8 cellular contexts compared by ENCODE assay signal in genomic region chr12:99985631-99986030, GRCh38. TPM values are rescaled to one million over a fixed set of nuclear protein-coding genes. Genes with fewer than 3 reads are reported as not detected.
A peak's percentile ranks its signal among the peaks of the same experiment; 100 is the strongest.
DNase-seq lines count a peak whose midpoint lies in the region; ATAC-seq and TF ChIP-seq lines count a peak whose summit lies in the region.

No MANE protein-coding gene starts in this region.

- H3K79me2 ChIP-seq in OCI-LY3 (ENCODE audit: low read length): no peaks in the 10 kb centered on the region

- H3K4me3 Mint-ChIP-seq in endothelial cell (ENCODE audit: unreplicated experiment): peak overlapping the region; percentile 94
- peak overlapping the region; percentile 84 for H3K4me3 Mint-ChIP-seq in progenitor cell of endocrine pancreas (ENCODE audit: low read depth)

- H3K27me3 Mint-ChIP-seq in endothelial cell (ENCODE audit: unreplicated experiment) (peaks cover 3% of the 10 kb centered on the region), progenitor cell of endocrine pancreas (peaks cover 44% of the 10 kb centered on the region)

- H3K27ac ChIP-seq in OCI-LY3 (ENCODE audit: low read length): no peak overlapping the region
- no peak overlapping the region for H3K27ac ChIP-seq in prostate gland

- H3K9me3 Mint-ChIP-seq in endothelial cell (ENCODE audit: unreplicated experiment) (no peaks in the 10 kb centered on the region), progenitor cell of endocrine pancreas (ENCODE audit: low read depth) (no peaks in the 10 kb centered on the region)

- WGBS in prostate gland: 49% methylated on average over 3 of the region's 3 CpGs

- no peaks in the 10 kb centered on the region for H4K20me1 ChIP-seq in OCI-LY3 (ENCODE audit: insufficient read depth, low read length)

- H3K4me1 Mint-ChIP-seq in endothelial cell (ENCODE audit: unreplicated experiment) (peaks cover 5% of the 10 kb centered on the region), progenitor cell of endocrine pancreas (ENCODE audit: low read depth) (peaks cover 12% of the 10 kb centered on the region)

- no peaks in the 10 kb centered on the region for H3K36me3 Mint-ChIP-seq in endothelial cell (ENCODE audit: low read depth, unreplicated experiment)
- no peaks in the 10 kb centered on the region for H3K36me3 Mint-ChIP-seq in progenitor cell of endocrine pancreas (ENCODE audit: insufficient read depth)

- H3K9me3 ChIP-seq in OCI-LY3 (ENCODE audit: insufficient read depth, low read length) (no peaks in the 10 kb centered on the region), prostate gland (no peaks in the 10 kb centered on the region)

- in situ Hi-C loops in G401 (cut with HindIII; ENCODE audit: low sequenced_read_pairs): no loop called here

- peaks cover 7% of the 10 kb centered on the region for H3K4me1 ChIP-seq in OCI-LY3 (ENCODE audit: low read length)
- H3K4me1 ChIP-seq in prostate gland (replicated peaks): no peaks in the 10 kb centered on the region

- no peak for ATAC-seq in GM21717 (IDR thresholded peaks at IDR 0.05; ENCODE audit: unreplicated experiment)

- H3K9ac ChIP-seq in OCI-LY3 (ENCODE audit: low read length): peak overlapping the region; percentile 66; the same call in 1 of the 2 replicates

- intact Hi-C loops in prostate gland (cut with DNase I): loop anchor here (10.0 kb wide), 1 partner anchor 171 kb away; no protein-coding TSS in a partner anchor

- H3K36me3 ChIP-seq in OCI-LY3 (replicated peaks; ENCODE audit: low read depth, low read length): no peaks in the 10 kb centered on the region
- H3K36me3 ChIP-seq in prostate gland: no peaks in the 10 kb centered on the region

- peak overlapping the region; percentile 86 for H3K4me2 ChIP-seq in OCI-LY3 (ENCODE audit: low read length)

- peak overlapping the region; percentile 91 for H3K4me3 ChIP-seq in OCI-LY3 (ENCODE audit: low read length)
- peak overlapping the region in 1 of 2 donors; percentile 49 for H3K4me3 ChIP-seq in prostate gland

- no peak for TF ChIP-seq POLR2A in prostate gland (IDR thresholded peaks at IDR 0.05)

- H3K27me3 ChIP-seq in OCI-LY3 (ENCODE audit: low read depth, low read length) (peaks cover 28% of the 10 kb centered on the region), prostate gland (replicated peaks; ENCODE audit: insufficient read depth) (no peaks in the 10 kb centered on the region)

- no peak overlapping the region for H2AFZ ChIP-seq in OCI-LY3 (ENCODE audit: low read depth, low read length)

- TF ChIP-seq CTCF in OCI-LY3 (IDR thresholded peaks at IDR 0.05; ENCODE audit: low read depth, low read length): no peak
- TF ChIP-seq CTCF in endothelial cell (IDR thresholded peaks at IDR 0.05; ENCODE audit: unreplicated experiment): no peak
- TF ChIP-seq CTCF in progenitor cell of endocrine pancreas (IDR thresholded peaks at IDR 0.05; ENCODE audit: unreplicated experiment): no peak
- TF ChIP-seq CTCF in prostate gland (IDR thresholded peaks at IDR 0.05): no peak

- H3K27ac Mint-ChIP-seq in endothelial cell (ENCODE audit: unreplicated experiment) (no peak overlapping the region), progenitor cell of endocrine pancreas (peak overlapping the region; percentile 76)

- DNase-seq in G401 (ENCODE audit: low spot score) (peak; percentile 36), endothelial cell (ENCODE audit: low spot score) (no peak), progenitor cell of endocrine pancreas (ENCODE audit: low spot score, unreplicated experiment) (no peak), COLO668 (lab: John Stamatoyannopoulos, UW; ENCODE audit: unreplicated experiment) (no peak), prostate gland (ENCODE audit: low spot score) (no peak)
- DNase-seq in central memory CD4-positive, alpha-beta T cell: no peak

RNA-seq across cellular contexts. Expression of gene ANKS1B, which starts 0.9 kb away (rescaled TPM):
- total RNA-seq in G401 (2014; rRNA removed; shearing (Covaris generic)): not detected in 2 replicates
- 2.6 TPM for total RNA-seq in endothelial cell (ENCODE audit: unreplicated experiment)
- 10.1 and 14.0 TPM in 2 replicates for total RNA-seq in progenitor cell of endocrine pancreas
- total RNA-seq in prostate gland: 10 to 100 TPM; 13.0 to 17.4 TPM
